In genomic region chr20:60966031-60966430, GRCh38 we compare ENCODE assay signal across 8 cellular contexts.
"Had no signal": no experiment of that assay in that cellular context is flagged by ENCODE, and none has a peak within 500 bp of the region (broad histone marks: within the 10 kb centered on the region; RNA-seq: fewer than 3 reads in every experiment).

No MANE protein-coding gene starts in this region.

- ATAC-seq: HCT116, K562 had no signal

- H3K4me1 ChIP-seq: HAP-1 had no signal

- H3K4me3 ChIP-seq: GM23248, HAP-1, K562 had no signal

- H3K27ac ChIP-seq: GM23248 had no signal

- H3K36me3 ChIP-seq: HAP-1 had no signal

- H3K27ac Mint-ChIP-seq: HFFc6 had no signal

- H3K9me3 ChIP-seq: HAP-1 had no signal

- DNase-seq: GM23248, GOT3, H7, HFFc6, IMR-90 had no signal

- H3K9ac ChIP-seq: GM23248 had no signal

- H3K4me3 Mint-ChIP-seq: HFFc6 had no signal
